20 cellular contexts compared by ENCODE assay signal in genomic region chr6:147279423-147279822, GRCh38.
DNase-seq lines count a peak whose midpoint lies in the region; ATAC-seq and TF ChIP-seq lines count a peak whose summit lies in the region.
"Had no signal": no experiment of that assay in that cellular context is flagged by ENCODE, and none has a peak within 500 bp of the region (broad histone marks: within the 10 kb centered on the region; RNA-seq: fewer than 3 reads in every experiment).

No MANE protein-coding gene starts in this region.

- H3K4me1 Mint-ChIP-seq in CD4-positive, alpha-beta memory T cell, result peaks cover 13 to 26% (median 14%) of the 10 kb centered on the region in 4 donors
- peaks cover 25% of the 10 kb centered on the region for H3K4me1 Mint-ChIP-seq in activated T-helper 17 cell treated with anti-CD3 and anti-CD28 coated beads, Interleukin-2, amount 50 U/mL, for 72 hours

- H3K27ac Mint-ChIP-seq in CD4-positive, alpha-beta memory T cell, result peak overlapping the region in 5 of 7 donors; percentile 11 to 77 (median 59)
- H3K27ac Mint-ChIP-seq in activated T-helper 17 cell treated with anti-CD3 and anti-CD28 coated beads, Interleukin-2, amount 50 U/mL, for 72 hours, result peak overlapping the region; percentile 87
- H3K27ac Mint-ChIP-seq: T-helper 17 cell had no signal

- H3K4me3 Mint-ChIP-seq in CD4-positive, alpha-beta memory T cell, result no peak overlapping the region
- H3K4me3 Mint-ChIP-seq in activated T-helper 17 cell treated with anti-CD3 and anti-CD28 coated beads, Interleukin-2, amount 50 U/mL, for 72 hours, result peak overlapping the region; percentile 66
- H3K4me3 Mint-ChIP-seq: T-helper 17 cell had no signal

- H3K9me3 Mint-ChIP-seq in CD4-positive, alpha-beta memory T cell, result no peaks in the 10 kb centered on the region
- H3K9me3 Mint-ChIP-seq in activated T-helper 17 cell treated with anti-CD3 and anti-CD28 coated beads, Interleukin-2, amount 50 U/mL, for 72 hours, result no peaks in the 10 kb centered on the region

- H3K36me3 Mint-ChIP-seq in CD4-positive, alpha-beta memory T cell, result peaks cover 36 to 44% of the 10 kb centered on the region in 2 donors
- peaks cover 60% of the 10 kb centered on the region for H3K36me3 Mint-ChIP-seq in activated T-helper 17 cell treated with anti-CD3 and anti-CD28 coated beads, Interleukin-2, amount 50 U/mL, for 72 hours (ENCODE audit: low read depth)

- POLR2A ChIA-PET in CD4-positive, alpha-beta memory T cell (lab: Charles Lee; ENCODE audit: partially characterized antibody), result no interaction called here

- no peak overlapping the region for H3K27ac ChIP-seq in CD4-positive, alpha-beta memory T cell (ENCODE audit: low read depth, low read length)
- H3K27ac ChIP-seq: hepatocyte, prostate gland had no signal

- ATAC-seq in activated T-helper 17 cell treated with anti-CD3 and anti-CD28 coated beads, Interleukin-2, amount 50 U/mL, for 72 hours (replicated peaks), result no peak
- ATAC-seq in GM21717 (IDR thresholded peaks at IDR 0.05; ENCODE audit: unreplicated experiment), result no peak
- ATAC-seq: left cardiac atrium, T-helper 17 cell had no signal

- H3K36me3 ChIP-seq in CD4-positive, alpha-beta memory T cell (ENCODE audit: insufficient read depth, low read length), result peaks cover 4% of the 10 kb centered on the region
- H3K36me3 ChIP-seq: prostate gland had no signal

- CTCF ChIA-PET in CD4-positive, alpha-beta memory T cell (lab: Charles Lee; ENCODE audit: partially characterized antibody), result no interaction called here

- no peak overlapping the region for H3K4me3 ChIP-seq in CD4-positive, alpha-beta memory T cell (ENCODE audit: low read length in 2 of 2)
- H3K4me3 ChIP-seq in fibroblast of pulmonary artery (replicated peaks; ENCODE audit: low read depth, low read length), result no peak overlapping the region
- H3K4me3 ChIP-seq: hepatocyte, MG63, prostate gland had no signal

- DNase-seq in AG08395 (ENCODE audit: low spot score) (peak; percentile 2), fibroblast of pulmonary artery (ENCODE audit: low read depth) (peak; percentile 83), NCI-H510A treated with DMSO at 0.1 percent for 48 hours (lab: John Stamatoyannopoulos, UW) (no peak), NCI-H524 (lab: John Stamatoyannopoulos, UW) (no peak), dedifferentiated amniotic fluid mesenchymal stem cell (ENCODE audit: extremely low spot score) (no peak)
- DNase-seq in CD4-positive, alpha-beta memory T cell, result no peak
- DNase-seq: activated CD4-positive, alpha-beta T cell treated with anti-CD3 and anti-CD28 coated beads for 48 hours; activated gamma-delta T cell treated with Interleukin-2 at 50 U/mL for 16 hours; cerebellar nuclear complex; EL; left cardiac atrium; MG63; NCI-H2081 treated with DMSO at 0.1 percent for 48 hours; NCI-H774; T-helper 17 cell; trophoblast cell had no signal

- no peaks in the 10 kb centered on the region for H3K9me3 ChIP-seq in CD4-positive, alpha-beta memory T cell (ENCODE audit: control insufficient read depth in 1 of 2, low read length in 2 of 2)
- H3K9me3 ChIP-seq: MG63, prostate gland had no signal

- peaks cover 2% of the 10 kb centered on the region for H3K4me1 ChIP-seq in CD4-positive, alpha-beta memory T cell (ENCODE audit: insufficient read depth, low read length)
- H3K4me1 ChIP-seq: prostate gland had no signal

- intact Hi-C loops in CD4-positive, alpha-beta memory T cell (cut with micrococcal nuclease), result no loop called here

- no peaks in the 10 kb centered on the region for H3K27me3 Mint-ChIP-seq in CD4-positive, alpha-beta memory T cell
- H3K27me3 Mint-ChIP-seq in activated T-helper 17 cell treated with anti-CD3 and anti-CD28 coated beads, Interleukin-2, amount 50 U/mL, for 72 hours, result no peaks in the 10 kb centered on the region
- H3K27me3 Mint-ChIP-seq: T-helper 17 cell had no signal

- no peaks in the 10 kb centered on the region for H3K27me3 ChIP-seq in CD4-positive, alpha-beta memory T cell (ENCODE audit: insufficient read depth, low read length)
- H3K27me3 ChIP-seq: hepatocyte, MG63 had no signal

- no peak for TF ChIP-seq CTCF in fibroblast of pulmonary artery (IDR thresholded peaks at IDR 0.05; ENCODE audit: low read length, missing control alignments)

Comparison
In these comparisons a context has a peak if more than half of its experiments do, and no peak if none do; other contexts are left out.
1. DNase-seq: peak in AG08395 (single experiment) and fibroblast of pulmonary artery (single experiment); none in CD4-positive, alpha-beta memory T cell (0 of 5), NCI-H510A treated with DMSO at 0.1 percent for 48 hours (single experiment), NCI-H524 (0 of 2) and dedifferentiated amniotic fluid mesenchymal stem cell (single experiment).